8 cellular contexts compared by ENCODE assay signal in genomic region chr18:61551586-61551985, GRCh38.
DNase-seq lines count a peak whose midpoint lies in the region; ATAC-seq and TF ChIP-seq lines count a peak whose summit lies in the region.

No MANE protein-coding gene starts in this region.

- no peak overlapping the region for H3K14ac ChIP-seq in trophoblast cell (ENCODE audit: low read length)

- H3K4me1 ChIP-seq in trophoblast cell (ENCODE audit: control insufficient read depth in 1 of 2, insufficient read depth in 2 of 2, low read length in 2 of 2) = peaks cover 4 to 13% of the 10 kb centered on the region in 2 experiments

- H3K79me2 ChIP-seq in trophoblast cell (ENCODE audit: control insufficient read depth, insufficient read depth, low read length, poor library complexity) = no peaks in the 10 kb centered on the region

- no peak overlapping the region for H2AK5ac ChIP-seq in trophoblast cell (ENCODE audit: low read length)

- H3K27me3 ChIP-seq in AG04450 (ENCODE audit: control insufficient read depth, insufficient read depth, low read length) (no peaks in the 10 kb centered on the region), trophoblast cell (ENCODE audit: insufficient read depth, low read length) (no peaks in the 10 kb centered on the region)

- ATAC-seq in HG02623 (IDR thresholded peaks at IDR 0.05; ENCODE audit: unreplicated experiment) (peak; percentile 62), T-helper 17 cell (peak; percentile 47)

- WGBS in trophoblast cell (ENCODE audit: extremely low coverage, insufficient coverage, insufficient read length) = no CpG with 5 or more reads among the region's 5 CpGs

- H3K18ac ChIP-seq in trophoblast cell (ENCODE audit: low read length) = no peak overlapping the region

- no peak overlapping the region for H3K4me3 Mint-ChIP-seq in T-helper 17 cell

- H3K9me3 ChIP-seq in AG04450 (ENCODE audit: control insufficient read depth, insufficient read depth, low read length) (peaks cover 6% of the 10 kb centered on the region), T-helper 17 cell (ENCODE audit: control insufficient read depth, low read length, poor library complexity, severe bottlenecking) (no peaks in the 10 kb centered on the region), trophoblast cell (ENCODE audit: insufficient read depth, low read depth, low read length) (no peaks in the 10 kb centered on the region)

- H3K4me1 Mint-ChIP-seq in T-helper 17 cell = peaks cover 11% of the 10 kb centered on the region

- H4K12ac ChIP-seq in trophoblast cell (ENCODE audit: low read depth, low read length) = no peak overlapping the region

- H3K4ac ChIP-seq in trophoblast cell (ENCODE audit: low read depth, low read length) = no peak overlapping the region

- peaks cover 13% of the 10 kb centered on the region for H3K79me1 ChIP-seq in trophoblast cell (ENCODE audit: low read length)

- H3K23ac ChIP-seq in trophoblast cell (ENCODE audit: low read length) = no peak overlapping the region

- peak; percentile 97 for TF ChIP-seq CTCF in AG04450 (IDR thresholded peaks at IDR 0.05; ENCODE audit: low read depth, low read length)
- peak; percentile 77 for TF ChIP-seq CTCF in GM12872 (IDR thresholded peaks at IDR 0.05; ENCODE audit: insufficient read depth, low read depth, low read length)

- H2BK5ac ChIP-seq in trophoblast cell (ENCODE audit: low read depth, low read length, poor library complexity) = no peak overlapping the region

- POLR2A ChIA-PET in AG04450 (lab: Yijun Ruan, JAX) = no interaction called here

- CTCF ChIA-PET in AG04450 (lab: Charles Lee) = interaction anchor here (0.5 to 2.7 kb wide), 18 partner anchors 30 to 630 kb away, joined by 3 to 28 read pairs (median 4); no protein-coding TSS in a partner anchor

- no peak overlapping the region for H3K27ac Mint-ChIP-seq in T-helper 17 cell

- peaks cover 22% of the 10 kb centered on the region for H3K27me3 Mint-ChIP-seq in T-helper 17 cell

- H2BK12ac ChIP-seq in trophoblast cell (ENCODE audit: low read length) = no peak overlapping the region

- no peaks in the 10 kb centered on the region for H3K36me3 Mint-ChIP-seq in T-helper 17 cell (ENCODE audit: low read depth)

- DNase-seq in AG04450 (ENCODE audit: low read depth, low spot score) (peak; percentile 82), NCI-H1417 treated with DMSO at 0.1 percent for 48 hours (lab: John Stamatoyannopoulos, UW) (peak; percentile 33), T-helper 17 cell (no peak), foreskin melanocyte (peak; percentile 59), trophoblast cell (peak; percentile 53 to 88), UCSD-AML1 (lab: John Stamatoyannopoulos, UW; ENCODE audit: unreplicated experiment) (no peak)

- H3K4me3 ChIP-seq in AG04450 (ENCODE audit: low read depth, low read length) = no peak overlapping the region
- no peak overlapping the region for H3K4me3 ChIP-seq in trophoblast cell (ENCODE audit: low read depth, low read length)

- H4K91ac ChIP-seq in trophoblast cell (ENCODE audit: low read depth, low read length) = no peak overlapping the region

- H3K27ac ChIP-seq in AG04450 (ENCODE audit: low read depth, low read length) (no peak overlapping the region), trophoblast cell (ENCODE audit: low read depth, low read length) (no peak overlapping the region)

- no peaks in the 10 kb centered on the region for H3K36me3 ChIP-seq in trophoblast cell (ENCODE audit: control insufficient read depth in 1 of 2, insufficient read depth in 2 of 2, low read length in 2 of 2)

- no peak overlapping the region for H4K8ac ChIP-seq in trophoblast cell (ENCODE audit: low read depth, low read length)

- no peak overlapping the region for H2AFZ ChIP-seq in trophoblast cell (ENCODE audit: insufficient read depth, low read length, poor library complexity)

- H3K4me2 ChIP-seq in trophoblast cell (ENCODE audit: low read length) = no peak overlapping the region

- H2BK120ac ChIP-seq in trophoblast cell (ENCODE audit: insufficient read depth, low read length, poor library complexity) = no peak overlapping the region

- H3K9ac ChIP-seq in trophoblast cell (ENCODE audit: low read length) = no peak overlapping the region

Comparison
In these comparisons a context has a peak if more than half of its experiments do, and no peak if none do; other contexts are left out.
1. DNase-seq: peak in AG04450 (single experiment), NCI-H1417 treated with DMSO at 0.1 percent for 48 hours (single experiment), foreskin melanocyte (single experiment) and trophoblast cell (2 of 2); none in T-helper 17 cell (0 of 3) and UCSD-AML1 (single experiment).